Comparison of ENCODE assay signal across 25 cellular contexts in the genomic region with DNA sequence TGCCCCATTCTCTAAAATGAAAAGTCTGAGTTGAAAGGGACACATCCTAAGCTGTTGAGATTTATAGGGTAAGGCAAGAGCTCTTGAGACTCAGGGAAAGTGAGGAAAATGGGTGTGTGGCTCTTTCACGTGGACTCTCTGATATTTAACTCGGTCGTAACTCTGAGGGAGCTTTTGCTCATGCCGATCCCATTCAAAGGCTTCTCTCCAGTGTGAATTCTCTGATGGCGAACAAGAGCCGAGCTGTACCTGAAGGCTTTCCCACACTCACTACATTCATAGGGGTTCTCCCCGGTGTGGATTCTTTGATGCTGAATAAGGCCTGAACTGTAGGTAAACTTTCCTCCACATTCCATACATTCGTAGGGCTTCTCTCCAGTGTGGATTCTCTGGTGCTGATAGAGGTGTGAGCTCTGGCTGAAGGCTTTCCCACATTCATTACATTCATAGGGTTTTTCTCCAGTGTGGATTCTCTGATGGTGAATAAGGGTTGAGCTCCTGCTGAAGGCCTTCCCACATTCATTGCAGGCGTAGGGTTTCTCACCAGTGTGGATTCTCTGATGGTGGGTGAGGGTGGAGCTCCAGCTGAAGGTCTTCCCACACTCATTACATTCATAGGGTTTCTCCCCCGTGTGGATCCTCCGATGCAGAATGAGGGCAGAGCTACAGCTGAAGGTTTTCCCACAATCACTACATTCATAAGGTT. TPM values are rescaled to one million over a fixed set of nuclear protein-coding genes. Genes with fewer than 3 reads are reported as not detected.
DNase-seq lines count a peak whose midpoint lies in the region; FAIRE-seq and TF ChIP-seq lines count a peak whose summit lies in the region.
"Had no signal": no experiment of that assay in that cellular context is flagged by ENCODE, and none has a peak within 500 bp of the region (broad histone marks: within the 10 kb centered on the region; RNA-seq: fewer than 3 reads in every experiment).

No MANE protein-coding gene starts in this region.

- no peak overlapping the region for H2BK5ac ChIP-seq in H1 (ENCODE audit: low read depth, low read length)

- H2BK15ac ChIP-seq in H1 (ENCODE audit: low read length) = no peak overlapping the region

- H4K91ac ChIP-seq in H1 (replicated peaks; ENCODE audit: insufficient read length, low read length) = no peak overlapping the region

- no peak overlapping the region for H3K9ac ChIP-seq in HUES48 (ENCODE audit: low read depth, low read length)
- no peak overlapping the region for H3K9ac ChIP-seq in H1 (replicated peaks in 1 of 4; ENCODE audit: extremely low read depth in 1 of 4, low read depth in 3 of 4, low read length in 3 of 4)

- H4K5ac ChIP-seq in H1 (ENCODE audit: insufficient read length, low read depth, low read length) = no peak overlapping the region

- H3K9me3 ChIP-seq in HUES48 (ENCODE audit: control insufficient read depth, insufficient read depth, low read length) (peaks cover 62% of the 10 kb centered on the region), H1 (ENCODE audit: insufficient read depth in 2 of 2, low read depth in 1 of 2, low read length in 1 of 2) (peaks cover 64 to 66% of the 10 kb centered on the region in 2 experiments), spleen (peaks cover 6 to 47% (median 39%) of the 10 kb centered on the region in 8 donors)
- H3K9me3 ChIP-seq: testis had no signal

- H3K27me3 ChIP-seq in HUES48 (ENCODE audit: control insufficient read depth, insufficient read depth, low read length) (no peaks in the 10 kb centered on the region), H1 (replicated peaks in 1 of 4; ENCODE audit: control insufficient read depth in 3 of 4, extremely low read depth in 1 of 4, insufficient read depth in 3 of 4, low read length in 3 of 4) (no peaks in the 10 kb centered on the region; a peak in 1 of 7 replicates), spleen (replicated peaks in 1 of 7) (no peaks in the 10 kb centered on the region)
- H3K27me3 ChIP-seq: esophagus muscularis mucosa, testis had no signal

- H3K36me3 ChIP-seq in HUES48 (ENCODE audit: control insufficient read depth, insufficient read depth, low read length) = peaks cover 73% of the 10 kb centered on the region
- peaks cover 60 to 80% (median 73%) of the 10 kb centered on the region in 4 experiments for H3K36me3 ChIP-seq in H1 (ENCODE audit: control insufficient read depth in 2 of 4, insufficient read depth in 4 of 4, low read length in 3 of 4)
- peaks cover 35 to 100% (median 75%) of the 10 kb centered on the region in 6 donors for H3K36me3 ChIP-seq in spleen

- H3K9me3 Mint-ChIP-seq in progenitor cell of endocrine pancreas (ENCODE audit: low read depth) = peaks cover 49% of the 10 kb centered on the region

- TF ChIP-seq CTCF in H1 (IDR thresholded peaks at IDR 0.05; ENCODE audit: control extremely low read depth in 1 of 3, insufficient read depth in 1 of 3, low read depth in 1 of 3, low read length in 3 of 3) = no peak
- no peak for TF ChIP-seq CTCF in progenitor cell of endocrine pancreas (IDR thresholded peaks at IDR 0.05; ENCODE audit: unreplicated experiment)
- no peak for TF ChIP-seq CTCF in spleen (IDR thresholded peaks at IDR 0.05 in 8 of 11, conservative IDR thresholded peaks at IDR 0.05 in 3 of 11)

- H3K79me2 ChIP-seq in H1 (ENCODE audit: control insufficient read depth in 1 of 2, insufficient read depth in 2 of 2, low read length in 2 of 2) = no peaks in the 10 kb centered on the region

- no peak overlapping the region for H3K56ac ChIP-seq in H1 (replicated peaks; ENCODE audit: insufficient read length, low read depth, low read length)

- no peak for FAIRE-seq in H1 (lab: Jason Lieb, UNC)
- FAIRE-seq: HTR-8/SVneo had no signal

- H3K27ac ChIP-seq in HUES48 (ENCODE audit: low read depth, low read length) (no peak overlapping the region), H1 (ENCODE audit: low read depth, low read length) (no peak overlapping the region), spleen (no peak overlapping the region)
- H3K27ac ChIP-seq: esophagus muscularis mucosa, testis had no signal

- intact Hi-C loops in spleen (cut with DNase I; ENCODE audit: low total_unique reads) = loop anchor here (10.0 kb wide), 1 partner anchor 86 kb away; no protein-coding TSS in a partner anchor

- H3K18ac ChIP-seq in H1 (ENCODE audit: extremely low read depth, low read length) = no peak overlapping the region

- TF ChIP-seq EP300 in H1 (IDR thresholded peaks at IDR 0.05; ENCODE audit: borderline replicate concordance in 1 of 2, low read depth in 2 of 2, low read length in 2 of 2) = no peak

- H3K4me1 ChIP-seq in HUES48 (ENCODE audit: control insufficient read depth, insufficient read depth, low read length) (no peaks in the 10 kb centered on the region), H1 (replicated peaks in 1 of 4; ENCODE audit: control insufficient read depth in 3 of 4, insufficient read depth in 4 of 4, low read length in 3 of 4) (no peaks in the 10 kb centered on the region), spleen (no peaks in the 10 kb centered on the region)
- H3K4me1 ChIP-seq: testis had no signal

- H4K20me1 ChIP-seq in H1 (replicated peaks in 1 of 2; ENCODE audit: control insufficient read depth in 1 of 2, insufficient read depth in 2 of 2, low read length in 2 of 2) = no peaks in the 10 kb centered on the region

- no peak for TF ChIP-seq RAD21 in H1 (IDR thresholded peaks at IDR 0.05 in 1 of 2, conservative IDR thresholded peaks at IDR 0.05 in 1 of 2; ENCODE audit: low read depth in 2 of 2, low read length in 2 of 2)

- H3K27me3 Mint-ChIP-seq in progenitor cell of endocrine pancreas = no peaks in the 10 kb centered on the region
- H3K27me3 Mint-ChIP-seq: CD4-positive, alpha-beta memory T cell; naive thymus-derived CD8-positive, alpha-beta T cell had no signal

- DNase-seq in Caki2 (ENCODE audit: low read depth) (peak; percentile 38), H1 (ENCODE audit: low read depth in 1 of 2, low spot score in 2 of 2) (no peak), progenitor cell of endocrine pancreas (ENCODE audit: low spot score, unreplicated experiment) (no peak), NCI-H2081 treated with DMSO at 0.1 percent for 48 hours (lab: John Stamatoyannopoulos, UW) (no peak), NCI-H510A treated with DMSO at 0.1 percent for 48 hours (lab: John Stamatoyannopoulos, UW) (no peak), spleen (no peak)
- DNase-seq: activated CD4-positive, alpha-beta T cell treated with anti-CD3 and anti-CD28 coated beads, Interleukin-2, amount 50 U/mL, for 48 hours; activated CD4-positive, CD25-positive, alpha-beta regulatory T cell; activated effector memory CD4-positive, alpha-beta T cell treated with Interleukin-2 at 50 U/mL for 16 hours; CD4-positive, alpha-beta memory T cell; effector memory CD4-positive, alpha-beta T cell; foreskin melanocyte; GF-D8; left colon; mesenchymal stem cell; naive thymus-derived CD8-positive, alpha-beta T cell; NCI-H2029; NCI-H446 treated with DMSO at 0.1 percent for 48 hours; retina; stimulated activated CD4-positive, alpha-beta T cell treated with anti-CD3 and anti-CD28 coated beads, Interleukin-4, amount 100 ng/mL, for 24 hours; stimulated activated naive CD4-positive, alpha-beta T cell; testis had no signal

- H3K4me3 Mint-ChIP-seq in progenitor cell of endocrine pancreas (ENCODE audit: low read depth) = peak overlapping the region; percentile 21
- H3K4me3 Mint-ChIP-seq: CD4-positive, alpha-beta memory T cell; naive thymus-derived CD8-positive, alpha-beta T cell had no signal

- CTCF ChIA-PET in H1 (lab: Charles Lee; ENCODE audit: partially characterized antibody) = interaction anchor here (0.7 to 2.0 kb wide), 11 partner anchors 8 to 157 kb away, joined by 3 to 6 read pairs (median 4); no protein-coding TSS in a partner anchor

- peaks cover 78% of the 10 kb centered on the region for H3K36me3 Mint-ChIP-seq in progenitor cell of endocrine pancreas (ENCODE audit: insufficient read depth)

- H2AFZ ChIP-seq in H1 (ENCODE audit: low read length) = no peak overlapping the region

- H2AK5ac ChIP-seq in H1 (ENCODE audit: low read depth, low read length) = no peak overlapping the region

- H2BK20ac ChIP-seq in H1 (ENCODE audit: low read length) = no peak overlapping the region

- WGBS in H1 (ENCODE audit: extremely low coverage in 1 of 2, insufficient coverage in 1 of 2, insufficient read length in 1 of 2, insufficient replicate concordance in 2 of 2, low coverage in 1 of 2, low lambda C conversion rate in 2 of 2, missing lambda C conversion rate in 1 of 2), 2 experiments = 96% methylated on average over 11 of the region's 11 CpGs; no CpG with 5 or more reads in 1 of the 2 experiments
- WGBS in spleen, 5 donors = 97 to 99% (median 98%) methylated on average over 11 of the region's 11 CpGs

- peak overlapping the region; percentile 93 for H3K27ac Mint-ChIP-seq in progenitor cell of endocrine pancreas

- H3K79me1 ChIP-seq in H1 (ENCODE audit: low read depth, low read length) = no peaks in the 10 kb centered on the region; the same call in none of the 2 replicates

- H3K23me2 ChIP-seq in H1 (ENCODE audit: low read depth, low read length) = no peaks in the 10 kb centered on the region

- H3K23ac ChIP-seq in H1 (ENCODE audit: insufficient read length) = no peak overlapping the region

- no peak overlapping the region for H3K4ac ChIP-seq in H1 (replicated peaks; ENCODE audit: insufficient read length, low read depth, low read length)

- in situ Hi-C loops in Caki2 (cut with HindIII; ENCODE audit: low pct_unique_long_range_greater_than_20kb, low sequenced_read_pairs) = no loop called here

- H4K8ac ChIP-seq in H1 (ENCODE audit: extremely low read depth, insufficient read depth, low read length) = no peak overlapping the region

- H2BK12ac ChIP-seq in H1 (ENCODE audit: low read depth, low read length) = no peak overlapping the region

- no peaks in the 10 kb centered on the region for H3K4me1 Mint-ChIP-seq in progenitor cell of endocrine pancreas (ENCODE audit: low read depth)

- no peak overlapping the region for H3K14ac ChIP-seq in H1 (ENCODE audit: insufficient read length)

- H3K4me2 ChIP-seq in H1 (ENCODE audit: insufficient read depth in 1 of 2, low read depth in 2 of 2, low read length in 2 of 2) = no peak overlapping the region

- POLR2A ChIA-PET in H1 (lab: Charles Lee; ENCODE audit: partially characterized antibody) = interaction anchor here (0.9 to 19.6 kb wide), 12 partner anchors 10 to 156 kb away, joined by 3 to 294 read pairs (median 5); partner anchors contain the start of genes AP4M1, COPS6, MCM7 and ZNF3

- H3K4me3 ChIP-seq in HUES48 (ENCODE audit: low read depth, low read length) (peak overlapping the region; percentile 21; the same call in 1 of the 2 replicates), H1 (ENCODE audit: extremely low read depth in 1 of 4, insufficient read depth in 2 of 4, low read depth in 3 of 4, low read length in 4 of 4) (peak overlapping the region in 1 of 4 experiments; percentile 9; a peak in 1 of 8 replicates), spleen (peak overlapping the region in 1 of 8 donors; percentile 9)
- H3K4me3 ChIP-seq: esophagus muscularis mucosa, testis had no signal

- TF ChIP-seq POLR2A in H1 (IDR thresholded peaks at IDR 0.05; ENCODE audit: control extremely low read depth in 1 of 2, low read depth in 2 of 2, low read length in 2 of 2) (peak; percentile 22 to 50), spleen (IDR thresholded peaks at IDR 0.05) (no peak)

- H2BK120ac ChIP-seq in H1 (replicated peaks; ENCODE audit: low read depth, low read length) = no peak overlapping the region

RNA-seq across cellular contexts. Expression of gene ZNF3, which starts 10.4 kb away (rescaled TPM):
- 47.7 and 51.4 TPM in 2 replicates for total RNA-seq in Caki2 (2014; rRNA removed; shearing (Covaris generic); ENCODE audit: low replicate concordance)
- total RNA-seq in H1 (2021; fragmentation: NEBNext Ultra II Directional; extraction: Animal tissue kit (Norgen Biotek cat#: 25700)) = 49.1 and 50.7 TPM in 2 replicates
- polyA plus RNA-seq in H1 (2011; rRNA removed) = 21.3 and 26.9 TPM in 2 replicates
- polyA plus RNA-seq in H1 (2011; cell fraction: cytosol; rRNA removed) = 33.8 TPM
- 58.8 TPM for polyA plus RNA-seq in H1 (2011; cell fraction: nucleus; rRNA removed)
- 33.0 to 39.4 TPM (median 38.3 TPM) in 4 replicates for polyA plus RNA-seq in H1 (2012, experiment 1 of 2)
- 17.4 TPM for polyA plus RNA-seq in H1 (2012, experiment 2 of 2)
- polyA plus RNA-seq in H1 (2013, experiment 1 of 2) = 55.9 TPM
- 49.7 TPM for polyA plus RNA-seq in H1 (2013, experiment 2 of 2)
- 73.2 and 75.3 TPM in 2 replicates for polyA minus RNA-seq in H1 (2011; rRNA and poly(A)+ RNA removed)
- polyA minus RNA-seq in H1 (2011; cell fraction: cytosol; rRNA and poly(A)+ RNA removed) = 24.1 TPM
- polyA minus RNA-seq in H1 (2011; cell fraction: nucleus; rRNA and poly(A)+ RNA removed) = 97.8 TPM
- 91.8 and 95.1 TPM in 2 replicates for total RNA-seq in progenitor cell of endocrine pancreas
- total RNA-seq in spleen = 10 to 100 TPM; 25.7 to 34.0 (median 29.3) TPM
- polyA plus RNA-seq in spleen = 10 to 100 TPM; 11.0 to 17.3 (median 14.8) TPM

RNA-seq across cellular contexts. Expression of gene COPS6, which starts 17.6 kb away (rescaled TPM):
- 91.2 and 92.5 TPM in 2 replicates for total RNA-seq in Caki2 (2014; rRNA removed; shearing (Covaris generic); ENCODE audit: low replicate concordance)
- total RNA-seq in H1 (2021; fragmentation: NEBNext Ultra II Directional; extraction: Animal tissue kit (Norgen Biotek cat#: 25700)) = 127 and 128 TPM in 2 replicates
- polyA plus RNA-seq in H1 (2011; rRNA removed) = 159 and 225 TPM in 2 replicates
- 182 TPM for polyA plus RNA-seq in H1 (2011; cell fraction: cytosol; rRNA removed)
- 125 TPM for polyA plus RNA-seq in H1 (2011; cell fraction: nucleus; rRNA removed)
- 126 to 168 TPM (median 164 TPM) in 4 replicates for polyA plus RNA-seq in H1 (2012, experiment 1 of 2)
- polyA plus RNA-seq in H1 (2012, experiment 2 of 2) = 93.7 TPM
- polyA plus RNA-seq in H1 (2013, experiment 1 of 2) = 98.9 TPM
- 103 TPM for polyA plus RNA-seq in H1 (2013, experiment 2 of 2)
- 154 and 162 TPM in 2 replicates for polyA minus RNA-seq in H1 (2011; rRNA and poly(A)+ RNA removed)
- 75.1 TPM for polyA minus RNA-seq in H1 (2011; cell fraction: cytosol; rRNA and poly(A)+ RNA removed)
- 66.5 TPM for polyA minus RNA-seq in H1 (2011; cell fraction: nucleus; rRNA and poly(A)+ RNA removed)
- 110 and 113 TPM in 2 replicates for total RNA-seq in progenitor cell of endocrine pancreas
- total RNA-seq in spleen = 10 to 100 TPM; 47.0 to 86.7 (median 64.7) TPM
- polyA plus RNA-seq in spleen = 10 to 100 TPM; 80.7 to 89.6 (median 83.5) TPM

RNA-seq across cellular contexts. Expression of gene ZSCAN21, which starts 21.6 kb away (rescaled TPM):
- 1.0 and 4.4 TPM in 2 replicates for total RNA-seq in Caki2 (2014; rRNA removed; shearing (Covaris generic); ENCODE audit: low replicate concordance)
- total RNA-seq in H1 (2021; fragmentation: NEBNext Ultra II Directional; extraction: Animal tissue kit (Norgen Biotek cat#: 25700)) = 25.4 and 26.1 TPM in 2 replicates
- polyA plus RNA-seq in H1 (2011; rRNA removed) = 12.7 and 15.4 TPM in 2 replicates
- 21.4 TPM for polyA plus RNA-seq in H1 (2011; cell fraction: cytosol; rRNA removed)
- polyA plus RNA-seq in H1 (2011; cell fraction: nucleus; rRNA removed) = 14.6 TPM
- 16.0 to 21.1 TPM (median 18.6 TPM) in 4 replicates for polyA plus RNA-seq in H1 (2012, experiment 1 of 2)
- polyA plus RNA-seq in H1 (2012, experiment 2 of 2) = 7.2 TPM
- 15.8 TPM for polyA plus RNA-seq in H1 (2013, experiment 1 of 2)
- 14.5 TPM for polyA plus RNA-seq in H1 (2013, experiment 2 of 2)
- 20.6 and 21.4 TPM in 2 replicates for polyA minus RNA-seq in H1 (2011; rRNA and poly(A)+ RNA removed)
- 8.1 TPM for polyA minus RNA-seq in H1 (2011; cell fraction: cytosol; rRNA and poly(A)+ RNA removed)
- polyA minus RNA-seq in H1 (2011; cell fraction: nucleus; rRNA and poly(A)+ RNA removed) = 11.5 TPM
- total RNA-seq in progenitor cell of endocrine pancreas = 20.7 and 22.8 TPM in 2 replicates
- 10 to 100 TPM in 2 of 7 donors, 1 to 10 TPM in 5; 7.2 to 14.3 (median 9.2) TPM for total RNA-seq in spleen
- 1 to 10 TPM; 3.7 to 6.1 (median 5.0) TPM for polyA plus RNA-seq in spleen

RNA-seq across cellular contexts. Expression of gene MCM7, which starts 30.0 kb away (rescaled TPM):
- 225 and 243 TPM in 2 replicates for total RNA-seq in Caki2 (2014; rRNA removed; shearing (Covaris generic); ENCODE audit: low replicate concordance)
- total RNA-seq in H1 (2021; fragmentation: NEBNext Ultra II Directional; extraction: Animal tissue kit (Norgen Biotek cat#: 25700)) = 339 and 344 TPM in 2 replicates
- polyA plus RNA-seq in H1 (2011; rRNA removed) = 313 and 394 TPM in 2 replicates
- polyA plus RNA-seq in H1 (2011; cell fraction: cytosol; rRNA removed) = 370 TPM
- polyA plus RNA-seq in H1 (2011; cell fraction: nucleus; rRNA removed) = 732 TPM
- 297 to 387 TPM (median 352 TPM) in 4 replicates for polyA plus RNA-seq in H1 (2012, experiment 1 of 2)
- polyA plus RNA-seq in H1 (2012, experiment 2 of 2) = 212 TPM
- polyA plus RNA-seq in H1 (2013, experiment 1 of 2) = 254 TPM
- 229 TPM for polyA plus RNA-seq in H1 (2013, experiment 2 of 2)
- polyA minus RNA-seq in H1 (2011; rRNA and poly(A)+ RNA removed) = 344 and 385 TPM in 2 replicates
- 320 TPM for polyA minus RNA-seq in H1 (2011; cell fraction: cytosol; rRNA and poly(A)+ RNA removed)
- polyA minus RNA-seq in H1 (2011; cell fraction: nucleus; rRNA and poly(A)+ RNA removed) = 348 TPM
- total RNA-seq in progenitor cell of endocrine pancreas = 212 and 224 TPM in 2 replicates
- total RNA-seq in spleen = 10 to 100 TPM; 49.5 to 74.7 (median 64.8) TPM
- polyA plus RNA-seq in spleen = 10 to 100 TPM; 72.3 to 92.7 (median 75.8) TPM

RNA-seq across cellular contexts. Expression of gene AP4M1, which starts 30.3 kb away (rescaled TPM):
- total RNA-seq in Caki2 (2014; rRNA removed; shearing (Covaris generic); ENCODE audit: low replicate concordance) = 25.8 and 28.1 TPM in 2 replicates
- 15.2 and 15.8 TPM in 2 replicates for total RNA-seq in H1 (2021; fragmentation: NEBNext Ultra II Directional; extraction: Animal tissue kit (Norgen Biotek cat#: 25700))
- polyA plus RNA-seq in H1 (2011; rRNA removed) = 15.9 and 16.6 TPM in 2 replicates
- 12.1 TPM for polyA plus RNA-seq in H1 (2011; cell fraction: cytosol; rRNA removed)
- 38.5 TPM for polyA plus RNA-seq in H1 (2011; cell fraction: nucleus; rRNA removed)
- 14.4 to 21.1 TPM (median 19.3 TPM) in 4 replicates for polyA plus RNA-seq in H1 (2012, experiment 1 of 2)
- polyA plus RNA-seq in H1 (2012, experiment 2 of 2) = 19.6 TPM
- 10.8 TPM for polyA plus RNA-seq in H1 (2013, experiment 1 of 2)
- 11.6 TPM for polyA plus RNA-seq in H1 (2013, experiment 2 of 2)
- 12.8 and 16.5 TPM in 2 replicates for polyA minus RNA-seq in H1 (2011; rRNA and poly(A)+ RNA removed)
- 8.6 TPM for polyA minus RNA-seq in H1 (2011; cell fraction: cytosol; rRNA and poly(A)+ RNA removed)
- polyA minus RNA-seq in H1 (2011; cell fraction: nucleus; rRNA and poly(A)+ RNA removed) = 12.6 TPM
- 34.0 and 36.0 TPM in 2 replicates for total RNA-seq in progenitor cell of endocrine pancreas
- total RNA-seq in spleen = 10 to 100 TPM in 5 of 7 donors, 1 to 10 TPM in 2; 9.2 to 18.0 (median 12.0) TPM
- 10 to 100 TPM in 2 of 3 donors, 1 to 10 TPM in 1; 8.7 to 10.1 (median 10.1) TPM for polyA plus RNA-seq in spleen

Comparison
In these comparisons a context has a peak if more than half of its experiments do, and no peak if none do; other contexts are left out.
1. POLR2A ChIP-seq: peak in H1 (2 of 2); none in spleen (0 of 3).